In genomic region chr2:135876066-135876711, GRCh38 we compare ENCODE assay signal across 8 cellular contexts. TPM values are rescaled to one million over a fixed set of nuclear protein-coding genes. Genes with fewer than 3 reads are reported as not detected.
DNase-seq lines count a peak whose midpoint lies in the region; ATAC-seq, FAIRE-seq and TF ChIP-seq lines count a peak whose summit lies in the region.

TSS of gene MCM6 (minus strand) at chr2:135876443. CDS start at chr2:135876365, 78 bp downstream.

- H3K4me1 Mint-ChIP-seq in brain = peaks cover 32% of the 10 kb centered on the region

- peaks cover 19% of the 10 kb centered on the region for H3K36me3 Mint-ChIP-seq in brain

- peak; percentile 97 for FAIRE-seq in TTC549 (lab: Jason Lieb, UNC)

- peak; percentile 88 for DNase-seq in 8988T
- DNase-seq in NCI-H2107 treated with DMSO at 0.1 percent for 48 hours (lab: John Stamatoyannopoulos, UW; ENCODE audit: unreplicated experiment) = peak; percentile 87
- DNase-seq in skeletal muscle cell (ENCODE audit: low read depth) = peak; percentile 96

- peaks cover 4% of the 10 kb centered on the region for H3K27me3 Mint-ChIP-seq in brain

- peak; percentile 87 for ATAC-seq in GM18520 (IDR thresholded peaks at IDR 0.05; ENCODE audit: unreplicated experiment)
- peak; percentile 84 for ATAC-seq in HG03064 (IDR thresholded peaks at IDR 0.05; ENCODE audit: low read depth, unreplicated experiment)

- peak within 1 kb of the TSS; percentile 81 to 97 (median 85) for H3K27ac Mint-ChIP-seq in brain

- H3K4me3 Mint-ChIP-seq in brain = peak within 1 kb of the TSS; percentile 86 to 95 (median 93)

- H3K4me3 ChIP-seq in iPS-11a (ENCODE audit: low read depth, low read length) (peak within 1 kb of the TSS; percentile 81), skeletal muscle cell (ENCODE audit: low read depth, low read length) (peak within 1 kb of the TSS; percentile 69)

- TF ChIP-seq CTCF in brain (conservative IDR thresholded peaks at IDR 0.05) = peak in 1 of 2 experiments; percentile 34

- H3K9me3 Mint-ChIP-seq in brain = peaks cover 0 to 7% (median 0%) of the 10 kb centered on the region in 5 experiments

RNA-seq across cellular contexts. Expression of gene MCM6, which starts in this region (rescaled TPM):
- 37.8 TPM for polyA plus RNA-seq in brain (ENCODE audit: insufficient read depth, low read depth, low replicate concordance)

Comparison
In these comparisons a context has a peak if more than half of its experiments do, and no peak if none do; other contexts are left out.
1. Peak in every context shown above with its lines: DNase-seq, ATAC-seq and H3K4me3 ChIP-seq.